7 cellular contexts compared by ENCODE assay signal in genomic region chr5:136739271-136739670, GRCh38.
DNase-seq lines count a peak whose midpoint lies in the region; ATAC-seq and TF ChIP-seq lines count a peak whose summit lies in the region.
"Not testable (repeated sequence)": the region's sequence is repeated elsewhere in the genome, so short reads cannot be mapped to it uniquely, and the experiment has no call there.

No MANE protein-coding gene starts in this region.

- H3K18ac ChIP-seq in mesendoderm (ENCODE audit: low read length), result peak overlapping the region; percentile 64

- not testable (repeated sequence) for H4K8ac ChIP-seq in mesendoderm (ENCODE audit: low read depth, low read length)

- H3K9me2 ChIP-seq in PC-3 (replicated peaks; ENCODE audit: low read length), result not testable (repeated sequence)

- H2AK5ac ChIP-seq in mesendoderm (ENCODE audit: low read length), result not testable (repeated sequence)

- whole genome bisulfite sequencing in endodermal cell (ENCODE audit: insufficient coverage in 1 of 2, insufficient read length in 1 of 2), 2 experiments, result 75 to 81% methylated on average over 3 to 4 of the region's 4 CpGs
- no CpG with 5 or more reads among the region's 4 CpGs for WGBS in mesendoderm (ENCODE audit: extremely low coverage, insufficient coverage, low lambda C conversion rate)

- TF ChIP-seq CTCF in PC-3 (conservative IDR thresholded peaks at IDR 0.05; ENCODE audit: low read depth, low read length); endodermal cell (conservative IDR thresholded peaks at IDR 0.05); nephron progenitor cell (IDR thresholded peaks at IDR 0.05); progenitor cell of endocrine pancreas (IDR thresholded peaks at IDR 0.05; ENCODE audit: unreplicated experiment): not testable (repeated sequence)

- H3K27ac ChIP-seq in HUES48 (ENCODE audit: low read depth, low read length) (peak overlapping the region; percentile 26), PC-3 (ENCODE audit: low read length) (peak overlapping the region; percentile 37; the same call in 1 of the 2 replicates), mesendoderm (ENCODE audit: low read depth, low read length) (peak overlapping the region; percentile 86)
- not testable (repeated sequence) for H3K27ac ChIP-seq in endodermal cell (ENCODE audit: low read depth, low read length)

- not testable (repeated sequence) for H3K79me1 ChIP-seq in mesendoderm (ENCODE audit: low read length)

- H3K4me3 ChIP-seq in HUES48 (ENCODE audit: low read depth, low read length); PC-3 (ENCODE audit: low read length); endodermal cell (ENCODE audit: low read length); mesendoderm (ENCODE audit: low read length): not testable (repeated sequence)

- BruUV-seq in PC-3 (replicated peaks; lab: Mats Ljungman, UMichigan), result not testable (repeated sequence)

- POLR2A ChIA-PET in PC-3 (lab: Charles Lee; ENCODE audit: unreplicated experiment), result interaction anchor here (0.7 kb wide), 1 partner anchor 1181 kb away, joined by 3 read pairs; no protein-coding TSS in a partner anchor

- not testable (repeated sequence) for H2BK15ac ChIP-seq in mesendoderm (replicated peaks; ENCODE audit: low read depth)

- H3K56ac ChIP-seq in mesendoderm (ENCODE audit: low read length), result peak overlapping the region; percentile 8

- not testable (repeated sequence) for H3K9ac ChIP-seq in HUES48 (ENCODE audit: low read depth, low read length); PC-3 (ENCODE audit: low read length); endodermal cell (ENCODE audit: extremely low read depth, low read length, poor library complexity, severe bottlenecking)
- H3K9ac ChIP-seq in mesendoderm (ENCODE audit: low read length), result peak overlapping the region; percentile 43

- not testable (repeated sequence) for H2BK5ac ChIP-seq in mesendoderm (ENCODE audit: low read length)

- H3K27ac Mint-ChIP-seq in endodermal cell (peak overlapping the region; percentile 83), nephron progenitor cell (peak overlapping the region; percentile 44), progenitor cell of endocrine pancreas (peak overlapping the region; percentile 12)

- peak overlapping the region; percentile 78 for H2BK120ac ChIP-seq in mesendoderm (ENCODE audit: low read depth, low read length)

- intact Hi-C loops in PC-3 (cut with micrococcal nuclease), result not testable (repeated sequence)

- H3K36me3 Mint-ChIP-seq in endodermal cell (ENCODE audit: low read depth), result peaks cover 25% of the 10 kb centered on the region
- peaks cover 15% of the 10 kb centered on the region for H3K36me3 Mint-ChIP-seq in nephron progenitor cell (ENCODE audit: low read depth)
- not testable (repeated sequence) for H3K36me3 Mint-ChIP-seq in progenitor cell of endocrine pancreas (ENCODE audit: insufficient read depth)

- not testable (repeated sequence) for ATAC-seq in PC-3

- peaks cover 30% of the 10 kb centered on the region for H3K9me3 ChIP-seq in HUES48 (ENCODE audit: control insufficient read depth, insufficient read depth, low read length)
- not testable (repeated sequence) for H3K9me3 ChIP-seq in PC-3 (ENCODE audit: low read length)
- peaks cover 33% of the 10 kb centered on the region for H3K9me3 ChIP-seq in endodermal cell (ENCODE audit: control insufficient read depth, low read length)

- peak; percentile 21 for DNase-seq in ELF-1 (ENCODE audit: low read depth, low spot score)
- DNase-seq in PC-3; nephron progenitor cell; progenitor cell of endocrine pancreas (ENCODE audit: low spot score, unreplicated experiment): not testable (repeated sequence)
- DNase-seq in endodermal cell, result peak; percentile 78
- DNase-seq in mesendoderm, result peak; percentile 79

- H3K4me1 ChIP-seq in HUES48 (ENCODE audit: control insufficient read depth, insufficient read depth, low read length); endodermal cell (ENCODE audit: control insufficient read depth, insufficient read depth, low read length); mesendoderm (ENCODE audit: control insufficient read depth, low read depth, low read length): not testable (repeated sequence)
- peaks cover 12% of the 10 kb centered on the region; the same call in 1 of the 2 replicates for H3K4me1 ChIP-seq in PC-3 (ENCODE audit: insufficient read depth, low read length)

- not testable (repeated sequence) for H3K36me3 ChIP-seq in HUES48 (ENCODE audit: control insufficient read depth, insufficient read depth, low read length); PC-3 (ENCODE audit: low read depth, low read length); endodermal cell (ENCODE audit: control insufficient read depth, insufficient read depth, low read length); mesendoderm (ENCODE audit: control insufficient read depth, insufficient read depth, low read length)

- H3K4ac ChIP-seq in mesendoderm (ENCODE audit: low read depth, low read length), result not testable (repeated sequence)

- H3F3A ChIP-seq in PC-3 (ENCODE audit: low read length, unreplicated experiment), result not testable (repeated sequence)

- H3K27me3 Mint-ChIP-seq in endodermal cell (ENCODE audit: insufficient read depth); nephron progenitor cell (ENCODE audit: low read depth, poor library complexity); progenitor cell of endocrine pancreas: not testable (repeated sequence)

- H3K23ac ChIP-seq in mesendoderm (ENCODE audit: low read length), result not testable (repeated sequence)

- peak overlapping the region; percentile 34; the same call in 1 of the 2 replicates for H3K4me2 ChIP-seq in PC-3 (ENCODE audit: low read length)
- not testable (repeated sequence) for H3K4me2 ChIP-seq in mesendoderm (ENCODE audit: low read length)

- H3K4me1 Mint-ChIP-seq in endodermal cell, result peaks cover 32% of the 10 kb centered on the region
- H3K4me1 Mint-ChIP-seq in nephron progenitor cell, result peaks cover 15% of the 10 kb centered on the region
- H3K4me1 Mint-ChIP-seq in progenitor cell of endocrine pancreas (ENCODE audit: low read depth), result peaks cover 20% of the 10 kb centered on the region

- H3K79me2 ChIP-seq in PC-3 (ENCODE audit: low read length); mesendoderm (ENCODE audit: control insufficient read depth, insufficient read depth, low read length): not testable (repeated sequence)

- not testable (repeated sequence) for H3K27me3 ChIP-seq in HUES48 (ENCODE audit: control insufficient read depth, insufficient read depth, low read length); PC-3 (ENCODE audit: low read length); endodermal cell (ENCODE audit: control insufficient read depth, insufficient read depth, low read length, poor library complexity, severe bottlenecking); mesendoderm (ENCODE audit: insufficient read depth, low read length, poor library complexity)

- H3K9me3 Mint-ChIP-seq in endodermal cell (peaks cover 57% of the 10 kb centered on the region), nephron progenitor cell (peaks cover 41% of the 10 kb centered on the region), progenitor cell of endocrine pancreas (ENCODE audit: low read depth) (peaks cover 32% of the 10 kb centered on the region)

- not testable (repeated sequence) for H2AFZ ChIP-seq in PC-3 (ENCODE audit: low read length)

- H4K5ac ChIP-seq in mesendoderm (ENCODE audit: low read length), result not testable (repeated sequence)

- not testable (repeated sequence) for H3K4me3 Mint-ChIP-seq in endodermal cell; nephron progenitor cell; progenitor cell of endocrine pancreas (ENCODE audit: low read depth)

- CTCF ChIA-PET in PC-3 (lab: Charles Lee), result not testable (repeated sequence)

- H4K20me1 ChIP-seq in PC-3 (ENCODE audit: low read length), result not testable (repeated sequence)

Comparison
In these comparisons a context has a peak if more than half of its experiments do, and no peak if none do; other contexts are left out.
1. H3K27ac Mint-ChIP-seq: peak in every context shown above with its lines; median percentile 83 in endodermal cell; 44 in nephron progenitor cell; 12 in progenitor cell of endocrine pancreas.